Comparison of ENCODE assay signal across 18 cellular contexts in genomic region chr20:51616060-51616459, GRCh38.
DNase-seq lines count a peak whose midpoint lies in the region; ATAC-seq and TF ChIP-seq lines count a peak whose summit lies in the region.
"Had no signal": no experiment of that assay in that cellular context is flagged by ENCODE, and none has a peak within 500 bp of the region (broad histone marks: within the 10 kb centered on the region; RNA-seq: fewer than 3 reads in every experiment).

No MANE protein-coding gene starts in this region.

- H3K4me1 Mint-ChIP-seq in GM23338, result peaks cover 3% of the 10 kb centered on the region; the same call in 2 of the 3 replicates

- H3K27me3 ChIP-seq in BJ (ENCODE audit: control insufficient read depth, insufficient read depth, low read length) (no peaks in the 10 kb centered on the region), GM23338 (ENCODE audit: insufficient read depth) (no peaks in the 10 kb centered on the region), kidney epithelial cell (ENCODE audit: control insufficient read depth, insufficient read depth, low read length) (no peaks in the 10 kb centered on the region)

- no peaks in the 10 kb centered on the region for H3K9me3 Mint-ChIP-seq in GM23338
- H3K9me3 Mint-ChIP-seq: activated naive CD4-positive, alpha-beta T cell treated with anti-CD3 and anti-CD28 coated beads, Interleukin-2, amount 50 U/mL, for 72 hours; CD8-positive, alpha-beta T cell; stimulated activated naive CD8-positive, alpha-beta T cell treated with anti-CD3 and anti-CD28 coated beads, Interleukin-15, Interleukin-2, amounts not matched to agents 100 ng/mL and 50 ng/mL, for 24 hours; T-cell had no signal

- no peaks in the 10 kb centered on the region for H4K20me1 ChIP-seq in GM23338 (replicated peaks; ENCODE audit: insufficient read depth)

- H3K27ac ChIP-seq in GM23338 (ENCODE audit: low read depth), result no peak overlapping the region
- H3K27ac ChIP-seq: left ventricle myocardium inferior, psoas muscle had no signal

- no peaks in the 10 kb centered on the region for H3K9me2 ChIP-seq in GM23338 (ENCODE audit: insufficient read depth)

- POLR2A ChIA-PET in BJ (lab: Charles Lee), result no interaction called here

- no peak overlapping the region for H3K27ac Mint-ChIP-seq in GM23338
- H3K27ac Mint-ChIP-seq: activated naive CD4-positive, alpha-beta T cell treated with anti-CD3 and anti-CD28 coated beads, Interleukin-2, amount 50 U/mL, for 72 hours; CD8-positive, alpha-beta T cell; stimulated activated naive CD8-positive, alpha-beta T cell treated with anti-CD3 and anti-CD28 coated beads, Interleukin-15, Interleukin-2, amounts not matched to agents 100 ng/mL and 50 ng/mL, for 24 hours; T-cell had no signal

- H3K4me2 ChIP-seq in GM23338, result no peak overlapping the region

- no peaks in the 10 kb centered on the region for H3K4me1 ChIP-seq in GM23338 (ENCODE audit: insufficient read depth)
- H3K4me1 ChIP-seq: left ventricle myocardium inferior, psoas muscle had no signal

- H3K36me3 ChIP-seq in BJ (ENCODE audit: control insufficient read depth, insufficient read depth, low read length), result peaks cover 7% of the 10 kb centered on the region
- no peaks in the 10 kb centered on the region for H3K36me3 ChIP-seq in GM23338 (ENCODE audit: insufficient read depth)
- H3K36me3 ChIP-seq in kidney epithelial cell (ENCODE audit: control insufficient read depth, insufficient read depth, low read length), result peaks cover 3% of the 10 kb centered on the region

- no peak overlapping the region for H3K4me3 Mint-ChIP-seq in GM23338
- H3K4me3 Mint-ChIP-seq: CD8-positive, alpha-beta T cell; stimulated activated naive CD8-positive, alpha-beta T cell treated with anti-CD3 and anti-CD28 coated beads, Interleukin-15, Interleukin-2, amounts not matched to agents 100 ng/mL and 50 ng/mL, for 24 hours; T-cell had no signal

- no peaks in the 10 kb centered on the region for H3K27me3 Mint-ChIP-seq in GM23338 (ENCODE audit: insufficient read depth, low read depth, poor library complexity)

- H3K36me3 Mint-ChIP-seq in GM23338 (ENCODE audit: low read depth), result no peaks in the 10 kb centered on the region
- H3K36me3 Mint-ChIP-seq: activated naive CD4-positive, alpha-beta T cell treated with anti-CD3 and anti-CD28 coated beads, Interleukin-2, amount 50 U/mL, for 72 hours; CD8-positive, alpha-beta T cell; T-cell had no signal

- no peaks in the 10 kb centered on the region for H3K79me2 ChIP-seq in GM23338 (replicated peaks; ENCODE audit: insufficient read depth)

- 0 out of 2 replicates have a peak, but pooled peaks have one; percentile 7 for TF ChIP-seq CTCF in BJ (IDR thresholded peaks at IDR 0.05; ENCODE audit: insufficient read depth, low read depth, low read length)
- TF ChIP-seq CTCF in GM23338 (conservative IDR thresholded peaks at IDR 0.05; ENCODE audit: low read depth in 2 of 2), result peak; percentile 45 to 54; a peak in 3 of 4 replicates
- TF ChIP-seq CTCF in kidney epithelial cell (IDR thresholded peaks at IDR 0.05; ENCODE audit: insufficient read depth, low read length, poor library complexity, severe bottlenecking), result peak; percentile 7

- peak; percentile 49 for ATAC-seq in GM23338
- ATAC-seq: activated naive CD4-positive, alpha-beta T cell treated with anti-CD3 and anti-CD28 coated beads, Interleukin-2, amount 50 U/mL, for 72 hours; CD8-positive, alpha-beta T cell; psoas muscle; T-cell had no signal

- CTCF ChIA-PET in BJ (lab: Yijun Ruan, JAX), result interaction anchor here (0.6 kb wide), 1 partner anchor 165 kb away, joined by 3 read pairs; no protein-coding TSS in a partner anchor

- DNase-seq in BJ (ENCODE audit: low read depth) (no peak), GM23338 (ENCODE audit: low spot score) (peak; percentile 52), RPMI8226 (peak; percentile 10), kidney epithelial cell (ENCODE audit: low read depth) (no peak), COLO668 (lab: John Stamatoyannopoulos, UW; ENCODE audit: unreplicated experiment) (no peak), DMS153 treated with DMSO at 0.1 percent for 48 hours (lab: John Stamatoyannopoulos, UW; ENCODE audit: unreplicated experiment) (no peak), GDM1 (lab: John Stamatoyannopoulos, UW) (no peak)
- DNase-seq: activated CD4-positive, alpha-beta T cell treated with anti-CD3 and anti-CD28 coated beads for 4 hours; CD8-positive, alpha-beta T cell; effector memory CD4-positive, alpha-beta T cell; hypothalamus; left ventricle myocardium inferior; NCI-H1417 treated with DMSO at 0.1 percent for 48 hours; psoas muscle; stimulated activated CD4-positive, alpha-beta T cell treated with anti-CD3 and anti-CD28 coated beads, Interleukin-12 subunit alpha, Interleukin-12 subunit beta, amount 100 ng/mL, for 4 hours; T-cell had no signal

- no peaks in the 10 kb centered on the region for H3F3A ChIP-seq in GM23338 (replicated peaks; ENCODE audit: low read depth)

- H3K4me3 ChIP-seq in BJ (ENCODE audit: low read depth, low read length) (no peak overlapping the region), GM23338 (no peak overlapping the region), kidney epithelial cell (ENCODE audit: low read depth, low read length) (no peak overlapping the region)
- H3K4me3 ChIP-seq: left ventricle myocardium inferior, psoas muscle had no signal

- no peak overlapping the region for H2AFZ ChIP-seq in GM23338

TF ChIP-seq in GM23338, 12 proteins besides CTCF, POLR2A, EP300 and RAD21:
- TF ChIP-seq ZNF114 (CRISPR knock-in tag; IDR thresholded peaks at IDR 0.05) (no peak), POLR2AphosphoS5 (IDR thresholded peaks at IDR 0.05; ENCODE audit: low read depth) (no peak), CREB1 (CRISPR knock-in tag; IDR thresholded peaks at IDR 0.05; ENCODE audit: low read depth) (no peak), ETS1 (IDR thresholded peaks at IDR 0.05) (no peak), JUNB (IDR thresholded peaks at IDR 0.05; ENCODE audit: unreplicated experiment) (no peak)

Comparison
In these comparisons a context has a peak if more than half of its experiments do, and no peak if none do; other contexts are left out.
1. DNase-seq: peak in GM23338 (single experiment) and RPMI8226 (single experiment); none in BJ (single experiment), kidney epithelial cell (single experiment), COLO668 (single experiment), DMS153 treated with DMSO at 0.1 percent for 48 hours (single experiment) and GDM1 (single experiment).
2. Peak in every context shown above with its lines, with median percentiles within 50 percentile points of each other: CTCF ChIP-seq.